In the genomic region with DNA sequence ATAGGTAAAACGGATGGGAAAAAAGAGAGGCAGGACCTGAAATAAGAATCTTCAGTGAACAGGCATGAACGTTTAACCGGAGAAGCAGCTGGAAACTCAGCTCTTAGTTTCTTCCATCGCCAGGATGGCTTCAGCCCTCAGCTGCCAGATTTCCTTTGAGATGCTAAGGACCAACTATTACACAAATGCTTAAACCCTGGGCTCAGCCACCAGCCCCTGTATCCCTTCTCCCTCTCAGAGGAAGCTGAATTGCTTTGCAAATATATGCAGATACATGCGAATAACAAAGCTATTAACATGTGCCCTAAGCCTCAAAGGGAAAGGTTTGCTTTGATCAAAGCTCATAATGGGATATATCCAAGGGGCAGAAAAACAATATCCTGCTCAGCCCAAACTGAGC, we compare ENCODE assay signal across 1 cellular context.
A peak's percentile ranks its signal among the peaks of the same experiment; 100 is the strongest.
TF ChIP-seq lines count a peak whose summit lies in the region.

No MANE protein-coding gene starts in this region.

TF ChIP-seq in WTC11, 78 proteins besides CTCF, POLR2A, EP300 and RAD21 (continued from another document):
- TF ChIP-seq, protein P1, sequence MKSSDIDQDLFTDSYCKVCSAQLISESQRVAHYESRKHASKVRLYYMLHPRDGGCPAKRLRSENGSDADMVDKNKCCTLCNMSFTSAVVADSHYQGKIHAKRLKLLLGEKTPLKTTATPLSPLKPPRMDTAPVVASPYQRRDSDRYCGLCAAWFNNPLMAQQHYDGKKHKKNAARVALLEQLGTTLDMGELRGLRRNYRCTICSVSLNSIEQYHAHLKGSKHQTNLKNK (CRISPR knock-in tag; IDR thresholded peaks at IDR 0.05), result no peak
- TF ChIP-seq JUN (CRISPR knock-in tag; IDR thresholded peaks at IDR 0.05) (no peak), CREB1 (CRISPR knock-in tag; IDR thresholded peaks at IDR 0.05) (no peak), NR2C2 (CRISPR knock-in tag; IDR thresholded peaks at IDR 0.05) (no peak), FOXK1 (CRISPR knock-in tag; IDR thresholded peaks at IDR 0.05) (0 out of 2 replicates have a peak, but pooled peaks have one; percentile 33), ZBTB43 (CRISPR knock-in tag; IDR thresholded peaks at IDR 0.05) (0 out of 2 replicates have a peak, but pooled peaks have one; percentile 17)
- TF ChIP-seq, protein P2, sequence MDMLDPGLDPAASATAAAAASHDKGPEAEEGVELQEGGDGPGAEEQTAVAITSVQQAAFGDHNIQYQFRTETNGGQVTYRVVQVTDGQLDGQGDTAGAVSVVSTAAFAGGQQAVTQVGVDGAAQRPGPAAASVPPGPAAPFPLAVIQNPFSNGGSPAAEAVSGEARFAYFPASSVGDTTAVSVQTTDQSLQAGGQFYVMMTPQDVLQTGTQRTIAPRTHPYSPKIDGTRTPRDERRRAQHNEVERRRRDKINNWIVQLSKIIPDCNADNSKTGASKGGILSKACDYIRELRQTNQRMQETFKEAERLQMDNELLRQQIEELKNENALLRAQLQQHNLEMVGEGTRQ (CRISPR knock-in tag; IDR thresholded peaks at IDR 0.05), result 0 out of 2 replicates have a peak, but pooled peaks have one; percentile 11
- TF ChIP-seq, protein P3, sequence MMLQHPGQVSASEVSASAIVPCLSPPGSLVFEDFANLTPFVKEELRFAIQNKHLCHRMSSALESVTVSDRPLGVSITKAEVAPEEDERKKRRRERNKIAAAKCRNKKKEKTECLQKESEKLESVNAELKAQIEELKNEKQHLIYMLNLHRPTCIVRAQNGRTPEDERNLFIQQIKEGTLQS (CRISPR knock-in tag; conservative IDR thresholded peaks at IDR 0.05), result no peak
- TF ChIP-seq, protein P4, sequence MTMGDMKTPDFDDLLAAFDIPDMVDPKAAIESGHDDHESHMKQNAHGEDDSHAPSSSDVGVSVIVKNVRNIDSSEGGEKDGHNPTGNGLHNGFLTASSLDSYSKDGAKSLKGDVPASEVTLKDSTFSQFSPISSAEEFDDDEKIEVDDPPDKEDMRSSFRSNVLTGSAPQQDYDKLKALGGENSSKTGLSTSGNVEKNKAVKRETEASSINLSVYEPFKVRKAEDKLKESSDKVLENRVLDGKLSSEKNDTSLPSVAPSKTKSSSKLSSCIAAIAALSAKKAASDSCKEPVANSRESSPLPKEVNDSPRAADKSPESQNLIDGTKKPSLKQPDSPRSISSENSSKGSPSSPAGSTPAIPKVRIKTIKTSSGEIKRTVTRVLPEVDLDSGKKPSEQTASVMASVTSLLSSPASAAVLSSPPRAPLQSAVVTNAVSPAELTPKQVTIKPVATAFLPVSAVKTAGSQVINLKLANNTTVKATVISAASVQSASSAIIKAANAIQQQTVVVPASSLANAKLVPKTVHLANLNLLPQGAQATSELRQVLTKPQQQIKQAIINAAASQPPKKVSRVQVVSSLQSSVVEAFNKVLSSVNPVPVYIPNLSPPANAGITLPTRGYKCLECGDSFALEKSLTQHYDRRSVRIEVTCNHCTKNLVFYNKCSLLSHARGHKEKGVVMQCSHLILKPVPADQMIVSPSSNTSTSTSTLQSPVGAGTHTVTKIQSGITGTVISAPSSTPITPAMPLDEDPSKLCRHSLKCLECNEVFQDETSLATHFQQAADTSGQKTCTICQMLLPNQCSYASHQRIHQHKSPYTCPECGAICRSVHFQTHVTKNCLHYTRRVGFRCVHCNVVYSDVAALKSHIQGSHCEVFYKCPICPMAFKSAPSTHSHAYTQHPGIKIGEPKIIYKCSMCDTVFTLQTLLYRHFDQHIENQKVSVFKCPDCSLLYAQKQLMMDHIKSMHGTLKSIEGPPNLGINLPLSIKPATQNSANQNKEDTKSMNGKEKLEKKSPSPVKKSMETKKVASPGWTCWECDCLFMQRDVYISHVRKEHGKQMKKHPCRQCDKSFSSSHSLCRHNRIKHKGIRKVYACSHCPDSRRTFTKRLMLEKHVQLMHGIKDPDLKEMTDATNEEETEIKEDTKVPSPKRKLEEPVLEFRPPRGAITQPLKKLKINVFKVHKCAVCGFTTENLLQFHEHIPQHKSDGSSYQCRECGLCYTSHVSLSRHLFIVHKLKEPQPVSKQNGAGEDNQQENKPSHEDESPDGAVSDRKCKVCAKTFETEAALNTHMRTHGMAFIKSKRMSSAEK (CRISPR knock-in tag; IDR thresholded peaks at IDR 0.05; ENCODE audit: borderline replicate concordance), result no peak
